In genomic region chr12:52023182-52023975, GRCh38 we compare ENCODE assay signal across 8 cellular contexts. TPM values are rescaled to one million over a fixed set of nuclear protein-coding genes. Genes with fewer than 3 reads are reported as not detected.
DNase-seq lines count a peak whose midpoint lies in the region; ATAC-seq and TF ChIP-seq lines count a peak whose summit lies in the region.

No MANE protein-coding gene starts in this region.

- H3K9me2 ChIP-seq in HCT116 (ENCODE audit: insufficient read depth): no peaks in the 10 kb centered on the region

- peak overlapping the region; percentile 75 for H3K4me3 ChIP-seq in Caco-2 (ENCODE audit: low read depth, low read length)
- peak overlapping the region; percentile 47 to 62 for H3K4me3 ChIP-seq in HCT116 (replicated peaks in 1 of 2; ENCODE audit: low read depth in 1 of 2, low read length in 2 of 2)

- H3K36me3 Mint-ChIP-seq in Caco-2 (ENCODE audit: insufficient read depth, unreplicated experiment): peaks cover 19% of the 10 kb centered on the region

- CTCF ChIA-PET in Caco-2 (lab: Charles Lee): interaction anchor here (0.5 to 6.0 kb wide), 26 partner anchors 9 to 843 kb away, joined by 3 to 102 read pairs (median 6); partner anchors contain the start of gene ATG101
- CTCF ChIA-PET in HCT116 (lab: Charles Lee): interaction anchor here (0.8 to 8.6 kb wide), 15 partner anchors 9 to 602 kb away, joined by 3 to 174 read pairs (median 6); partner anchors contain the start of genes SMIM41 and TAMALIN

- H3K79me2 ChIP-seq in HCT116 (ENCODE audit: insufficient read depth, low read length): no peaks in the 10 kb centered on the region

- BruUV-seq in Caco-2 (replicated peaks; lab: Mats Ljungman, UMichigan): no TSS peak
- BruUV-seq in HCT116 (replicated peaks; lab: Mats Ljungman, UMichigan): no TSS peak

- no peaks in the 10 kb centered on the region for H3K27me3 Mint-ChIP-seq in Caco-2 (ENCODE audit: insufficient read depth, unreplicated experiment)

- RAD21 ChIA-PET in HCT116 (lab: Charles Lee; ENCODE audit: low non-redundant PET in 1 of 2, low total read pairs in 2 of 2, uncharacterized antibody in 2 of 2, unreplicated experiment in 2 of 2): interaction anchor here (0.6 to 3.0 kb wide), 3 partner anchors 19 to 21 kb away, joined by 4 to 21 read pairs (median 5); no protein-coding TSS in a partner anchor

- H4K20me1 ChIP-seq in HCT116 (ENCODE audit: insufficient read depth): no peaks in the 10 kb centered on the region

- peak overlapping the region; percentile 90 for H3K4me3 Mint-ChIP-seq in Caco-2 (ENCODE audit: unreplicated experiment)

- peaks cover 33% of the 10 kb centered on the region for H3K4me1 Mint-ChIP-seq in Caco-2 (ENCODE audit: low read depth, unreplicated experiment)

- H3K27ac Mint-ChIP-seq in Caco-2 (ENCODE audit: unreplicated experiment): no peak overlapping the region

- H3K27ac ChIP-seq in HCT116 (ENCODE audit: low read depth, low read length): peak overlapping the region; percentile 77

- peak overlapping the region; percentile 64 for H3K9ac ChIP-seq in HCT116 (ENCODE audit: low read length)

- TF ChIP-seq CTCF in Caco-2 (IDR thresholded peaks at IDR 0.05; ENCODE audit: insufficient read depth in 1 of 2, low read depth in 1 of 2, low read length in 1 of 2, severe bottlenecking in 1 of 2, unreplicated experiment in 1 of 2): peak; percentile 96
- peak in 2 of 3 experiments; percentile 90; a peak in 4 of 6 replicates for TF ChIP-seq CTCF in HCT116 (IDR thresholded peaks at IDR 0.05 in 2 of 3, conservative IDR thresholded peaks at IDR 0.05 in 1 of 3; ENCODE audit: borderline replicate concordance in 1 of 3, insufficient read depth in 1 of 3, low read depth in 2 of 3, low read length in 2 of 3)

- H3K9me3 ChIP-seq in Caco-2 (no peaks in the 10 kb centered on the region), HCT116 (ENCODE audit: control insufficient read depth in 1 of 2, insufficient read depth in 1 of 2, low read depth in 1 of 2, low read length in 2 of 2) (no peaks in the 10 kb centered on the region)

- no peak for TF ChIP-seq POLR2A in HCT116 (IDR thresholded peaks at IDR 0.05; ENCODE audit: borderline replicate concordance, extremely low read depth, insufficient read depth, insufficient read length)

- peak overlapping the region; percentile 72 for H2AFZ ChIP-seq in HCT116 (ENCODE audit: low read depth, low read length, poor library complexity, severe bottlenecking)

- peak overlapping the region; percentile 86 for H3K4me2 ChIP-seq in HCT116 (ENCODE audit: low read length)

- intact Hi-C loops in Caco-2 (cut with micrococcal nuclease; ENCODE audit: unreplicated experiment): loop anchor here (1.0 kb wide), 1 partner anchor 30 kb away; no protein-coding TSS in a partner anchor
- intact Hi-C loops in HCT116 (cut with micrococcal nuclease): loop anchor here (1.0 to 5.0 kb wide), 2 partner anchors 19 to 131 kb away; no protein-coding TSS in a partner anchor
- intact Hi-C loops in left colon (cut with DNase I, micrococcal nuclease): loop anchor here (5.0 to 10.0 kb wide), 2 partner anchors 59 to 61 kb away; no protein-coding TSS in a partner anchor

- H3K36me3 ChIP-seq in Caco-2 (ENCODE audit: control insufficient read depth, insufficient read depth, low read length) (no peaks in the 10 kb centered on the region), HCT116 (ENCODE audit: control insufficient read depth in 1 of 2, insufficient read depth in 2 of 2, low read length in 2 of 2) (no peaks in the 10 kb centered on the region)

- peaks cover 12% of the 10 kb centered on the region; the same call in 1 of the 2 replicates for H3K4me1 ChIP-seq in Caco-2
- H3K4me1 ChIP-seq in HCT116 (ENCODE audit: control insufficient read depth in 1 of 2, insufficient read depth in 2 of 2, low read length in 2 of 2): peaks cover 22 to 61% of the 10 kb centered on the region in 2 experiments

- no peaks in the 10 kb centered on the region for H3K9me3 Mint-ChIP-seq in Caco-2 (ENCODE audit: unreplicated experiment)

- no peak for TF ChIP-seq RAD21 in HCT116 (IDR thresholded peaks at IDR 0.05; ENCODE audit: low read depth)

- H3K27me3 ChIP-seq in Caco-2 (replicated peaks; ENCODE audit: control insufficient read depth, insufficient read depth, low read length) (no peaks in the 10 kb centered on the region), HCT116 (ENCODE audit: insufficient read depth, low read length) (no peaks in the 10 kb centered on the region)

- DNase-seq in Caco-2 (peak; percentile 89 to 95), HCT116 (ENCODE audit: low read depth, low spot score) (peak; percentile 62), NCI-H2171 treated with DMSO at 0.1 percent for 48 hours (lab: John Stamatoyannopoulos, UW) (peak; percentile 77), cerebellum (ENCODE audit: low spot score) (peak; percentile 83), left colon (peak; percentile 87 to 95)
- DNase-seq in activated CD4-positive, CD25-positive, alpha-beta regulatory T cell treated with anti-CD3 and anti-CD28 coated beads, Interleukin-2, amount 50 U/mL, for 72 hours: peak; percentile 95
- DNase-seq in stimulated activated CD4-positive, alpha-beta T cell treated with anti-CD3 and anti-CD28 coated beads, Interleukin-1b, Interleukin-23, amount 100 ng/mL, for 48 hours: peak; percentile 93

- POLR2A ChIA-PET in Caco-2 (lab: Charles Lee) (interaction anchor here (0.6 to 1.3 kb wide), 5 partner anchors 10 to 27 kb away, joined by 3 to 8 read pairs (median 7); partner anchors contain the start of gene NR4A1), HCT116 (lab: Charles Lee) (interaction anchor here (0.6 to 3.4 kb wide), 4 partner anchors 9 to 983 kb away, joined by 3 to 15 read pairs (median 6); partner anchors contain the start of gene EIF4B)

- ATAC-seq in HCT116: peak; percentile 71
- ATAC-seq in left colon: peak; percentile 63
- no peak for ATAC-seq in GM19328 (IDR thresholded peaks at IDR 0.05; ENCODE audit: unreplicated experiment)

TF ChIP-seq in HCT116, 20 proteins besides CTCF, POLR2A, EP300 and RAD21:
- TF ChIP-seq CBX3 (IDR thresholded peaks at IDR 0.05; ENCODE audit: low read depth): no peak
- peak; percentile 56 for TF ChIP-seq POLR2AphosphoS5 (IDR thresholded peaks at IDR 0.05; ENCODE audit: low read depth, low read length)
- no peak for TF ChIP-seq EGR1 (IDR thresholded peaks at IDR 0.05; ENCODE audit: low read depth)
- TF ChIP-seq ZFX (IDR thresholded peaks at IDR 0.05): peak; percentile 50; the same call in 1 of the 2 replicates
- TF ChIP-seq SRF (IDR thresholded peaks at IDR 0.05; ENCODE audit: low read depth): no peak

RNA-seq across cellular contexts. Expression of gene TAMALIN, which starts 16.6 kb away (rescaled TPM):
- total RNA-seq in Caco-2 (2022) (3.7 and 4.1 TPM in 2 replicates), HCT116 (2021; ENCODE audit: unreplicated experiment) (1.1 TPM), cerebellum (5.4 TPM), left colon (10 to 100 TPM in 1 of 2 donors, 1 to 10 TPM in 1; 9.0 to 10.7 TPM)
- 0.33 and 0.36 TPM in 2 replicates for polyA plus RNA-seq in HCT116 (2012)

RNA-seq across cellular contexts. Expression of gene NR4A1, which starts 27.9 kb away (rescaled TPM):
- total RNA-seq in Caco-2 (2022) (37.9 and 41.8 TPM in 2 replicates), HCT116 (2021; ENCODE audit: unreplicated experiment) (35.3 TPM), cerebellum (2.4 TPM), left colon (100 to 1,000 TPM in 1 of 2 donors, 10 to 100 TPM in 1; 37.7 to 182 TPM)
- polyA plus RNA-seq in HCT116 (2012): 117 and 343 TPM in 2 replicates

RNA-seq across cellular contexts. Expression of gene ATG101, which starts 46.4 kb away (rescaled TPM):
- total RNA-seq in Caco-2 (2022) (67.2 and 78.0 TPM in 2 replicates), HCT116 (2021; ENCODE audit: unreplicated experiment) (49.2 TPM), cerebellum (12.8 TPM), left colon (10 to 100 TPM; 35.0 to 36.3 TPM)
- polyA plus RNA-seq in HCT116 (2012): 69.2 and 101 TPM in 2 replicates

RNA-seq across cellular contexts. Expression of gene SMIM41, which starts 56.1 kb away (rescaled TPM):
- not detected in 2 replicates for total RNA-seq in Caco-2 (2022)
- not detected for total RNA-seq in HCT116 (2021; ENCODE audit: unreplicated experiment)
- not detected in 2 replicates for polyA plus RNA-seq in HCT116 (2012)
- 0.18 TPM for total RNA-seq in cerebellum
- under 1 TPM in 1 of 2 donors, not detected in 1; 0.31 TPM for total RNA-seq in left colon

Comparison
In these comparisons a context has a peak if more than half of its experiments do, and no peak if none do; other contexts are left out.
1. RNA of gene NR4A1, which starts 27.9 kb away (total RNA-seq): 37.7 to 182 TPM in left colon, 37.9 to 41.8 TPM in Caco-2 and 35.3 TPM in HCT116 (single experiment); 2.4 TPM in cerebellum (single experiment); every median in the first group is over 10 times any median in the second.
2. Peak in every context shown above with its lines, with median percentiles within 50 percentile points of each other: DNase-seq.